In genomic region chrX:152632445-152633097, GRCh38 we compare ENCODE assay signal across 10 cellular contexts. TPM values are rescaled to one million over a fixed set of nuclear protein-coding genes. Genes with fewer than 3 reads are reported as not detected.
A peak's percentile ranks its signal among the peaks of the same experiment; 100 is the strongest.
DNase-seq lines count a peak whose midpoint lies in the region; ATAC-seq and TF ChIP-seq lines count a peak whose summit lies in the region.
"Had no signal": no experiment of that assay in that cellular context is flagged by ENCODE, and none has a peak within 500 bp of the region (broad histone marks: within the 10 kb centered on the region; RNA-seq: fewer than 3 reads in every experiment).

No MANE protein-coding gene starts in this region.

- TF ChIP-seq CTCF in smooth muscle cell (IDR thresholded peaks at IDR 0.05; ENCODE audit: borderline replicate concordance, insufficient read depth, poor library complexity, severe bottlenecking) = peak; percentile 63

- H2AFZ ChIP-seq in smooth muscle cell (ENCODE audit: low read depth) = no peak overlapping the region

- H3K9ac ChIP-seq in smooth muscle cell (ENCODE audit: low read depth) = no peak overlapping the region

- H3K4me3 Mint-ChIP-seq in activated T-cell treated with anti-CD3 and anti-CD28 coated beads, Interleukin-2, amount 50 U/mL, for 72 hours = no peak overlapping the region
- no peak overlapping the region for H3K4me3 Mint-ChIP-seq in T-helper 2 cell treated with Interferon-gamma antibody and Interleukin-4, amounts not matched to agents 5 μg/mL and 100 μg/mL, for 36 hours
- H3K4me3 Mint-ChIP-seq: T-helper 1 cell treated with Interleukin-12 subunit alpha and Interleukin-12 subunit beta and Interleukin-4 antibody, amounts not matched to agents 30 μg/mL and 1 μg/mL, for 36 hours had no signal

- no peak overlapping the region for H3K27ac Mint-ChIP-seq in activated T-cell treated with anti-CD3 and anti-CD28 coated beads, Interleukin-2, amount 50 U/mL, for 72 hours
- no peak overlapping the region for H3K27ac Mint-ChIP-seq in T-helper 2 cell treated with Interferon-gamma antibody and Interleukin-4, amounts not matched to agents 5 μg/mL and 100 μg/mL, for 36 hours
- H3K27ac Mint-ChIP-seq: T-helper 1 cell treated with Interleukin-12 subunit alpha and Interleukin-12 subunit beta and Interleukin-4 antibody, amounts not matched to agents 30 μg/mL and 1 μg/mL, for 36 hours had no signal

- no peaks in the 10 kb centered on the region for H3K9me3 ChIP-seq in smooth muscle cell (replicated peaks; ENCODE audit: low read depth)

- DNase-seq in COR-L47 (lab: John Stamatoyannopoulos, UW) = peak; percentile 4
- peak; percentile 4 for DNase-seq in NCI-H345 treated with DMSO at 0.1 percent for 48 hours (lab: John Stamatoyannopoulos, UW; ENCODE audit: unreplicated experiment)
- DNase-seq in activated T-cell treated with anti-CD3 and anti-CD28 coated beads, Interleukin-2, amount 50 U/mL, for 72 hours = peak; percentile 23 to 49
- DNase-seq in left cardiac atrium = peak; percentile 33
- peak; percentile 1 for DNase-seq in smooth muscle cell (lab: John Stamatoyannopoulos, UW; ENCODE audit: unreplicated experiment)
- DNase-seq in T-helper 2 cell treated with Interferon-gamma antibody and Interleukin-4, amounts not matched to agents 5 μg/mL and 100 μg/mL, for 36 hours (ENCODE audit: low spot score) = no peak

- no peaks in the 10 kb centered on the region for H3K9me3 Mint-ChIP-seq in activated T-cell treated with anti-CD3 and anti-CD28 coated beads, Interleukin-2, amount 50 U/mL, for 72 hours
- H3K9me3 Mint-ChIP-seq in T-helper 2 cell treated with Interferon-gamma antibody and Interleukin-4, amounts not matched to agents 5 μg/mL and 100 μg/mL, for 36 hours = no peaks in the 10 kb centered on the region
- H3K9me3 Mint-ChIP-seq: T-helper 1 cell treated with Interleukin-12 subunit alpha and Interleukin-12 subunit beta and Interleukin-4 antibody, amounts not matched to agents 30 μg/mL and 1 μg/mL, for 36 hours had no signal

- no peaks in the 10 kb centered on the region for H3K4me1 Mint-ChIP-seq in activated T-cell treated with anti-CD3 and anti-CD28 coated beads, Interleukin-2, amount 50 U/mL, for 72 hours (ENCODE audit: low read depth)
- no peaks in the 10 kb centered on the region for H3K4me1 Mint-ChIP-seq in T-helper 2 cell treated with Interferon-gamma antibody and Interleukin-4, amounts not matched to agents 5 μg/mL and 100 μg/mL, for 36 hours (ENCODE audit: low read depth)

- H3K79me2 ChIP-seq in smooth muscle cell (ENCODE audit: low read depth) = no peaks in the 10 kb centered on the region

- no peaks in the 10 kb centered on the region for H4K20me1 ChIP-seq in smooth muscle cell (ENCODE audit: low read depth)

- H3K27me3 ChIP-seq in smooth muscle cell (ENCODE audit: low read depth) = no peaks in the 10 kb centered on the region

- H3K27me3 Mint-ChIP-seq in activated T-cell treated with anti-CD3 and anti-CD28 coated beads, Interleukin-2, amount 50 U/mL, for 72 hours (ENCODE audit: low read depth) = peaks cover 60% of the 10 kb centered on the region
- H3K27me3 Mint-ChIP-seq in T-helper 2 cell treated with Interferon-gamma antibody and Interleukin-4, amounts not matched to agents 5 μg/mL and 100 μg/mL, for 36 hours (ENCODE audit: low read depth) = peaks cover 22% of the 10 kb centered on the region

- H3K36me3 ChIP-seq in smooth muscle cell (ENCODE audit: low read depth) = no peaks in the 10 kb centered on the region

- no peak overlapping the region for H3K4me2 ChIP-seq in smooth muscle cell

- no peaks in the 10 kb centered on the region for H3K36me3 Mint-ChIP-seq in activated T-cell treated with anti-CD3 and anti-CD28 coated beads, Interleukin-2, amount 50 U/mL, for 72 hours (ENCODE audit: insufficient read depth in 2 of 2)
- H3K36me3 Mint-ChIP-seq in T-helper 2 cell treated with Interferon-gamma antibody and Interleukin-4, amounts not matched to agents 5 μg/mL and 100 μg/mL, for 36 hours (ENCODE audit: low read depth) = no peaks in the 10 kb centered on the region

- intact Hi-C loops in left cardiac atrium (cut with DNase I) = loop anchor here in 1 of 2 donors (5.0 kb wide), 1 partner anchor 880 kb away; no protein-coding TSS in a partner anchor

- no peaks in the 10 kb centered on the region for H3K4me1 ChIP-seq in smooth muscle cell (ENCODE audit: low read depth)

- H3K4me3 ChIP-seq in smooth muscle cell = no peak overlapping the region
- H3K4me3 ChIP-seq: skin epidermis had no signal

- no peak overlapping the region for H3K27ac ChIP-seq in smooth muscle cell (ENCODE audit: low read depth)
- H3K27ac ChIP-seq: skin epidermis had no signal

- ATAC-seq in GM19023 (IDR thresholded peaks at IDR 0.05; ENCODE audit: unreplicated experiment) (peak; percentile 61), left cardiac atrium (no peak), HG02642 (IDR thresholded peaks at IDR 0.05; ENCODE audit: poor library complexity, unreplicated experiment) (no peak)
- no peak for ATAC-seq in activated T-cell treated with anti-CD3 and anti-CD28 coated beads, Interleukin-2, amount 50 U/mL, for 72 hours (replicated peaks in 1 of 2)

- H3F3A ChIP-seq in smooth muscle cell (ENCODE audit: low read depth) = no peaks in the 10 kb centered on the region

- WGBS in smooth muscle cell (ENCODE audit: low lambda C conversion rate) = 53% methylated on average over 7 of the region's 7 CpGs

RNA-seq across cellular contexts. Expression of gene GABRQ, which starts 5.1 kb away (rescaled TPM):
- under 1 TPM; 0.05 to 0.14 TPM for total RNA-seq in activated T-cell treated with anti-CD3 and anti-CD28 coated beads, Interleukin-2, amount 50 U/mL, for 72 hours
- not detected for total RNA-seq in left cardiac atrium
- total RNA-seq in smooth muscle cell = 2.6 and 2.7 TPM in 2 replicates
- polyA plus RNA-seq in smooth muscle cell = 1.3 and 1.7 TPM in 2 replicates
